In genomic region chr5:133365738-133366137, GRCh38 we compare ENCODE assay signal across 16 cellular contexts.
"Had no signal": no experiment of that assay in that cellular context is flagged by ENCODE, and none has a peak within 500 bp of the region (broad histone marks: within the 10 kb centered on the region; RNA-seq: fewer than 3 reads in every experiment).

No MANE protein-coding gene starts in this region.

- ATAC-seq: foreskin keratinocyte; left colon; left ventricle myocardium superior; naive thymus-derived CD4-positive, alpha-beta T cell; pancreas; right lobe of liver; stimulated activated effector memory CD8-positive, alpha-beta T cell treated with anti-CD3 and anti-CD28 coated beads, Interleukin-12 subunit alpha, Interleukin-12 subunit beta, amount 100 ng/mL, for 72 hours had no signal

- H3K4me1 Mint-ChIP-seq: central memory CD8-positive, alpha-beta T cell; stimulated activated effector memory CD8-positive, alpha-beta T cell treated with anti-CD3 and anti-CD28 coated beads, Interleukin-12 subunit alpha, Interleukin-12 subunit beta, amount 100 ng/mL, for 72 hours had no signal

- H3K27ac ChIP-seq: foreskin keratinocyte, pancreas, right lobe of liver, stomach had no signal

- H3K36me3 Mint-ChIP-seq: naive thymus-derived CD4-positive, alpha-beta T cell; stimulated activated effector memory CD8-positive, alpha-beta T cell treated with anti-CD3 and anti-CD28 coated beads, Interleukin-12 subunit alpha, Interleukin-12 subunit beta, amount 100 ng/mL, for 72 hours had no signal

- DNase-seq: foreskin keratinocyte; hippocampal formation; left colon; left ventricle myocardium superior; naive thymus-derived CD4-positive, alpha-beta T cell; pancreas; right lobe of liver; stimulated activated CD4-positive, alpha-beta T cell treated with anti-CD3 and anti-CD28 coated beads, Interleukin-4, amount 100 ng/mL, for 1 hour; stomach; substantia nigra; trophoblast cell had no signal

- H3K36me3 ChIP-seq: pancreas, right lobe of liver, stomach had no signal

- H3K27ac Mint-ChIP-seq: dendritic cell treated with granulocyte-macrophage colony-stimulating factor and Interleukin-4, amounts not matched to agents 40 ng/mL and 50 ng/mL, for 4 days; naive thymus-derived CD4-positive, alpha-beta T cell; nephron progenitor cell; progenitor cell of endocrine pancreas; stimulated activated effector memory CD8-positive, alpha-beta T cell treated with anti-CD3 and anti-CD28 coated beads, Interleukin-12 subunit alpha, Interleukin-12 subunit beta, amount 100 ng/mL, for 72 hours had no signal

- H3K9me3 Mint-ChIP-seq: central memory CD8-positive, alpha-beta T cell; dendritic cell treated with granulocyte-macrophage colony-stimulating factor and Interleukin-4, amounts not matched to agents 40 ng/mL and 50 ng/mL, for 4 days; naive thymus-derived CD4-positive, alpha-beta T cell; nephron progenitor cell; stimulated activated effector memory CD8-positive, alpha-beta T cell treated with anti-CD3 and anti-CD28 coated beads, Interleukin-12 subunit alpha, Interleukin-12 subunit beta, amount 100 ng/mL, for 72 hours had no signal

- H3K4me3 ChIP-seq: pancreas, right lobe of liver, stomach had no signal

- H3K4me1 ChIP-seq: pancreas, right lobe of liver, stomach had no signal

- H3K4me3 Mint-ChIP-seq: central memory CD8-positive, alpha-beta T cell; dendritic cell treated with granulocyte-macrophage colony-stimulating factor and Interleukin-4, amounts not matched to agents 40 ng/mL and 50 ng/mL, for 4 days; naive thymus-derived CD4-positive, alpha-beta T cell; nephron progenitor cell; stimulated activated effector memory CD8-positive, alpha-beta T cell treated with anti-CD3 and anti-CD28 coated beads, Interleukin-12 subunit alpha, Interleukin-12 subunit beta, amount 100 ng/mL, for 72 hours had no signal

- H3K9me3 ChIP-seq: pancreas, right lobe of liver, stomach had no signal

- H3K27me3 ChIP-seq: pancreas, right lobe of liver had no signal
